2 cellular contexts compared by ENCODE assay signal in the genomic region with DNA sequence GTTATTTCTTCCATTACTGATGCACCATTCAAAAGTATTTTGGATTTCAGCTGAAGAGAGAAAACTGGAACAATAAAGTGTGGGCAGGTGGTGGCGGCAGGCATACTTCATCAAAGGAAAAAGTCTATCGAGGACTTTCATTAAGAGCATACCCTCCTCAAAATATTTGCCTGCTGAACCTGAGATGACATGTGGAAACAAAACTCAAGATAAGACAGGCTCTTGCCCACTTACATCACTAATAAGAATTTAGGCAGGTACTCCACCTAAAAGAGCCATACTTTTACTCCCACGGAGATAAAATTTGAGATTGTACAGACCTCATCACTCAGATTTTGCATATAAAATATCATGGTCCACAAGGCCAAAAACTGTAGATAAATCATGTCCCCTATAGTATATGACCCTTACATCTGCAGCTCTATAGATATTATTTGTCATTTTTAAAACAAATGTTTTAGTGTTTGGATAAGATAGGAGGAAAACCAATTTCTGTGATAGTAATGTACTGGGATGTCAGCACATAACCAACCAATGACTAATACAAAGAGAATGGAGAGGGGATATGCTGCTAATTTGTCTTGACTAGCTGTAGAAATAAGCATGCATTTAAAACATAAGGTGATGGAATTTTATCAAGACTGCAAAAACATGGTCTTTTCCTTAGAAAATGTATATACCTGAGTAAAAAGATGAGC.
TF ChIP-seq lines count a peak whose summit lies in the region.

No MANE protein-coding gene starts in this region.

TF ChIP-seq in HEK293, 187 proteins besides CTCF, POLR2A, EP300 and RAD21:
- TF ChIP-seq ZNF704 (tag by site-specific recombination; IDR thresholded peaks at IDR 0.05): no peak
- TF ChIP-seq ZXDB (tag by site-specific recombination; IDR thresholded peaks at IDR 0.05): peak; percentile 24; the same call in 1 of the 2 replicates
- TF ChIP-seq, protein P1, sequence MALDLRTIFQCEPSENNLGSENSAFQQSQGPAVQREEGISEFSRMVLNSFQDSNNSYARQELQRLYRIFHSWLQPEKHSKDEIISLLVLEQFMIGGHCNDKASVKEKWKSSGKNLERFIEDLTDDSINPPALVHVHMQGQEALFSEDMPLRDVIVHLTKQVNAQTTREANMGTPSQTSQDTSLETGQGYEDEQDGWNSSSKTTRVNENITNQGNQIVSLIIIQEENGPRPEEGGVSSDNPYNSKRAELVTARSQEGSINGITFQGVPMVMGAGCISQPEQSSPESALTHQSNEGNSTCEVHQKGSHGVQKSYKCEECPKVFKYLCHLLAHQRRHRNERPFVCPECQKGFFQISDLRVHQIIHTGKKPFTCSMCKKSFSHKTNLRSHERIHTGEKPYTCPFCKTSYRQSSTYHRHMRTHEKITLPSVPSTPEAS (tag by site-specific recombination; IDR thresholded peaks at IDR 0.05): no peak
- TF ChIP-seq ZNF239 (tag by site-specific recombination; IDR thresholded peaks at IDR 0.05): no peak
TF ChIP-seq in HEK293: peak in this region for 1.

TF ChIP-seq in SK-N-SH, 30 proteins besides CTCF, POLR2A, EP300 and RAD21:
- TF ChIP-seq CHD2 (IDR thresholded peaks at IDR 0.05; ENCODE audit: low read length, partially characterized antibody) (no peak), REST (IDR thresholded peaks at IDR 0.05; ENCODE audit: low read depth, low read length) (no peak), PBX3 (IDR thresholded peaks at IDR 0.05) (peak; percentile 73), JUND (IDR thresholded peaks at IDR 0.05) (peak; percentile 67), TAF1 (IDR thresholded peaks at IDR 0.05; ENCODE audit: borderline replicate concordance, low read depth, low read length) (no peak), ZBTB33 (IDR thresholded peaks at IDR 0.05; ENCODE audit: borderline replicate concordance, low read depth) (no peak), FOXJ3 (CRISPR knock-in tag; IDR thresholded peaks at IDR 0.05) (no peak), FOSL2 (IDR thresholded peaks at IDR 0.05; ENCODE audit: borderline replicate concordance, low read depth) (peak; percentile 47; the same call in 1 of the 2 replicates), MEF2A (IDR thresholded peaks at IDR 0.05; ENCODE audit: borderline replicate concordance, low read depth) (no peak), TCF12 (IDR thresholded peaks at IDR 0.05) (peak; percentile 62), RCOR1 (IDR thresholded peaks at IDR 0.05; ENCODE audit: low read length) (no peak), SIN3A (IDR thresholded peaks at IDR 0.05; ENCODE audit: borderline replicate concordance, low read depth, low read length) (no peak), NFIC (IDR thresholded peaks at IDR 0.05; ENCODE audit: borderline replicate concordance) (no peak), GABPA (IDR thresholded peaks at IDR 0.05; ENCODE audit: low read depth) (no peak), RXRA (IDR thresholded peaks at IDR 0.05; ENCODE audit: borderline replicate concordance, low read depth) (no peak), POLR2AphosphoS5 (IDR thresholded peaks at IDR 0.05; ENCODE audit: low read depth, low read length) (no peak), EZH2phosphoT487 (IDR thresholded peaks at IDR 0.05; ENCODE audit: borderline replicate concordance, low read depth) (no peak)
- TF ChIP-seq, protein P2, sequence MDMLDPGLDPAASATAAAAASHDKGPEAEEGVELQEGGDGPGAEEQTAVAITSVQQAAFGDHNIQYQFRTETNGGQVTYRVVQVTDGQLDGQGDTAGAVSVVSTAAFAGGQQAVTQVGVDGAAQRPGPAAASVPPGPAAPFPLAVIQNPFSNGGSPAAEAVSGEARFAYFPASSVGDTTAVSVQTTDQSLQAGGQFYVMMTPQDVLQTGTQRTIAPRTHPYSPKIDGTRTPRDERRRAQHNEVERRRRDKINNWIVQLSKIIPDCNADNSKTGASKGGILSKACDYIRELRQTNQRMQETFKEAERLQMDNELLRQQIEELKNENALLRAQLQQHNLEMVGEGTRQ (IDR thresholded peaks at IDR 0.05; ENCODE audit: borderline replicate concordance, low read depth, low read length): no peak
